In the genomic region with DNA sequence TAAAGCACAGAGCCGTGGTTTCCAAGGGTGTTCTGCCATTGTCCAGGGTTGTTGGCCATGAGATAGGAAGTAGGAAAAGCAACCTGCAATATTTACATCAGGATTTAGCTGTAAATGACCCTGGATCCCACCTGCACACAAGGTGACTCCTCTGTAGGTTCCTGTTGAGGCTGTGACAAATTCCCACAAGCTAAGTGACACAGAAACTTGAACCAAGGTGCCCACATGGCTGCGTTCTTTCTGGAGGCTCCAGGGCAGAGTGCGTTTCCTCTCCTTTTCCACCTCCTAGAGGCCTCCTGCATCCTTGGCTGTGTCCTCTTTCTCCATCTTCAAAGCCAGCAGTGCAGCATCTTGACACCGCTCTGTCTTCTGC, we compare ENCODE assay signal across 29 cellular contexts. TPM values are rescaled to one million over a fixed set of nuclear protein-coding genes. Genes with fewer than 3 reads are reported as not detected.
"Had no signal": no experiment of that assay in that cellular context is flagged by ENCODE, and none has a peak within 500 bp of the region (broad histone marks: within the 10 kb centered on the region; RNA-seq: fewer than 3 reads in every experiment).

No MANE protein-coding gene starts in this region.

- ATAC-seq: activated CD4-positive, alpha-beta T cell treated with anti-CD3 and anti-CD28 coated beads for 36 hours; activated T-cell treated with anti-CD3 and anti-CD28 coated beads, Interleukin-2, amount 50 U/mL, for 72 hours had no signal

- H3K4me3 Mint-ChIP-seq: activated CD4-positive, alpha-beta memory T cell treated with anti-CD3 and anti-CD28 coated beads, Interleukin-2, amount 10 ng/mL, durations not matched to agents 7 days and 5 days; activated CD4-positive, alpha-beta T cell treated with anti-CD3 and anti-CD28 coated beads for 36 hours; activated CD4-positive, alpha-beta T cell treated with anti-CD3 and anti-CD28 coated beads, Interleukin-2, amount 10 ng/mL, durations not matched to agents 24 days and 14 days; activated naive CD8-positive, alpha-beta T cell; activated T-cell treated with anti-CD3 and anti-CD28 coated beads, Interleukin-2, amount 50 U/mL, for 24 hours; activated T-cell treated with anti-CD3 and anti-CD28 coated beads, Interleukin-2, amount 50 U/mL, for 72 hours; central memory CD8-positive, alpha-beta T cell; dendritic cell treated with granulocyte-macrophage colony-stimulating factor and Interleukin-4, amounts not matched to agents 40 ng/mL and 50 ng/mL, for 4 days; endodermal cell had no signal

- DNase-seq: activated CD4-positive, CD25-positive, alpha-beta regulatory T cell; activated CD4-positive, CD25-positive, alpha-beta regulatory T cell treated with anti-CD3 and anti-CD28 coated beads, Interleukin-2, amount 50 U/mL, for 72 hours; activated CD8-positive, alpha-beta memory T cell treated with anti-CD3 and anti-CD28 coated beads, Interleukin-2, amount 50 U/mL, for 48 hours; activated effector memory CD4-positive, alpha-beta T cell treated with Interleukin-2 at 50 U/mL for 16 hours; activated gamma-delta T cell treated with Interleukin-2 at 50 U/mL for 16 hours; activated naive CD4-positive, alpha-beta T cell treated with anti-CD3 and anti-CD28 coated beads, Interleukin-2, amount 50 U/mL, for 16 hours; activated naive CD4-positive, alpha-beta T cell treated with Interleukin-2 at 50 U/mL for 16 hours; activated T-cell treated with anti-CD3 and anti-CD28 coated beads for 4 hours; activated T-cell treated with anti-CD3 and anti-CD28 coated beads, Interleukin-2, amount 50 U/mL, for 24 hours; activated T-cell treated with anti-CD3 and anti-CD28 coated beads, Interleukin-2, amount 50 U/mL, for 72 hours; anterior cingulate cortex; dorsolateral prefrontal cortex; effector memory CD4-positive, alpha-beta T cell; erythroblast; esophagus squamous epithelium; foreskin melanocyte; T-helper 1 cell had no signal

- H3K27ac Mint-ChIP-seq: activated CD4-positive, alpha-beta memory T cell treated with anti-CD3 and anti-CD28 coated beads, Interleukin-2, amount 10 ng/mL, durations not matched to agents 7 days and 5 days; activated CD4-positive, alpha-beta T cell treated with anti-CD3 and anti-CD28 coated beads for 36 hours; activated CD4-positive, alpha-beta T cell treated with anti-CD3 and anti-CD28 coated beads, Interleukin-2, amount 10 ng/mL, durations not matched to agents 24 days and 14 days; activated naive CD8-positive, alpha-beta T cell; activated T-cell treated with anti-CD3 and anti-CD28 coated beads, Interleukin-2, amount 50 U/mL, for 24 hours; activated T-cell treated with anti-CD3 and anti-CD28 coated beads, Interleukin-2, amount 50 U/mL, for 72 hours; dendritic cell treated with granulocyte-macrophage colony-stimulating factor and Interleukin-4, amounts not matched to agents 40 ng/mL and 50 ng/mL, for 4 days; endodermal cell had no signal

- H3K27me3 Mint-ChIP-seq: activated CD4-positive, alpha-beta T cell treated with anti-CD3 and anti-CD28 coated beads for 36 hours; activated naive CD8-positive, alpha-beta T cell; activated T-cell treated with anti-CD3 and anti-CD28 coated beads, Interleukin-2, amount 50 U/mL, for 24 hours had no signal

- H3K4me1 Mint-ChIP-seq: activated CD4-positive, alpha-beta memory T cell treated with anti-CD3 and anti-CD28 coated beads, Interleukin-2, amount 10 ng/mL, durations not matched to agents 7 days and 5 days; activated CD4-positive, alpha-beta T cell treated with anti-CD3 and anti-CD28 coated beads for 36 hours; endodermal cell had no signal

- H3K9me3 Mint-ChIP-seq: central memory CD8-positive, alpha-beta T cell had no signal

RNA-seq across cellular contexts. Expression of a gene that starts 11.9 kb away (rescaled TPM):
- total RNA-seq: bronchial epithelial cell, fibroblast of lung, fibroblast of villous mesenchyme had no signal

RNA-seq across cellular contexts. Expression of a gene that starts 39.0 kb away (rescaled TPM):
- total RNA-seq: activated CD4-positive, alpha-beta memory T cell treated with anti-CD3 and anti-CD28 coated beads, Interleukin-2, amount 10 ng/mL, durations not matched to agents 7 days and 5 days; activated CD4-positive, alpha-beta T cell treated with anti-CD3 and anti-CD28 coated beads for 36 hours; activated CD4-positive, alpha-beta T cell treated with anti-CD3 and anti-CD28 coated beads, Interleukin-2, amount 10 ng/mL, durations not matched to agents 24 days and 14 days; activated T-cell treated with anti-CD3 and anti-CD28 coated beads, Interleukin-2, amount 50 U/mL, for 72 hours; astrocyte; bronchial epithelial cell; cerebellum; endodermal cell; fibroblast of lung; fibroblast of villous mesenchyme had no signal
